16 cellular contexts compared by ENCODE assay signal in the genomic region with DNA sequence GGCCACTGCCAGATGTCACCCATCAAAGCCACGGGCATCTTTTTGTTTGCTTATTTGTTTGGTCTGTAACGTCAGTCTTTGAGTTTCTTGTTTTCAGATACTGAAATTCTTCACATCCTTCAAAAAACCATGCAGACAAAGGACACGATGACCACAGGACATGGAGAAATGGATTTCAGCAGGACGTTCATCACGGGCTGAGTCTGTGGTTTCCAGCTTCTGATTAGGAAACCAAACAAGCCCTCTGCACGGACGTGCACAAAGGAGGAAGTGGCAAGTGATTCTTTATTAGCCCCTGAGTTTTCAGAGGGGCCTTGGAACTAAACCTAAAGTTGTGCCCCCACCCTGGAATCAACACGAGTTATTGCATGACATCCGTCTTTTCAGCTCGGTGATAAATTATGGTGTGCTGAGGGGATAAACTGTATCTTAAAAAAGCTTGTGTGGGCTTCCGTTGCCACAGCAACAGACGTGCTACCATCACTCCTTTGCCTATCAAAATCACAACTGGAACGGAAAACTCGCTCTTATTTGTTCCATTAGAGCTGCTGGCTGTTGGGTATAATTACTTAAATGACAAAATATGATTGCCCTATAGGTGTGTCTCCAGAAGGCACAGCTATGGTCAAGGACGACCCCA.
A peak's percentile ranks its signal among the peaks of the same experiment; 100 is the strongest.
DNase-seq lines count a peak whose midpoint lies in the region; ATAC-seq and TF ChIP-seq lines count a peak whose summit lies in the region.
"Had no signal": no experiment of that assay in that cellular context is flagged by ENCODE, and none has a peak within 500 bp of the region (broad histone marks: within the 10 kb centered on the region; RNA-seq: fewer than 3 reads in every experiment).

No MANE protein-coding gene starts in this region.

- peak in 1 of 2 donors; percentile 33 for ATAC-seq in stimulated activated naive B cell treated with anti-CD40 and anti-IgM and Interleukin-4, amounts not matched to agents 10 μg/mL and 1 μg/mL and 100 μg/mL, for 72 hours (replicated peaks)
- ATAC-seq: T-helper 17 cell had no signal

- no peaks in the 10 kb centered on the region for H3K27me3 Mint-ChIP-seq in stimulated activated naive B cell treated with anti-CD40 and anti-IgM and Interleukin-4, amounts not matched to agents 10 μg/mL and 1 μg/mL and 100 μg/mL, for 72 hours
- H3K27me3 Mint-ChIP-seq: activated B cell treated with CpG ODN at 0.5 μM for 24 hours; activated naive CD8-positive, alpha-beta T cell treated with anti-CD3 and anti-CD28 coated beads for 36 hours; progenitor cell of endocrine pancreas; T-helper 17 cell had no signal

- peaks cover 0 to 8% of the 10 kb centered on the region in 2 donors for H3K4me1 Mint-ChIP-seq in stimulated activated naive B cell treated with anti-CD40 and anti-IgM and Interleukin-4, amounts not matched to agents 10 μg/mL and 1 μg/mL and 100 μg/mL, for 72 hours
- H3K4me1 Mint-ChIP-seq: activated B cell treated with CpG ODN at 0.5 μM for 24 hours; activated naive CD8-positive, alpha-beta T cell treated with anti-CD3 and anti-CD28 coated beads for 36 hours had no signal

- H3K9me3 Mint-ChIP-seq in stimulated activated naive B cell treated with anti-CD40 and anti-IgM and Interleukin-4, amounts not matched to agents 10 μg/mL and 1 μg/mL and 100 μg/mL, for 72 hours, result no peaks in the 10 kb centered on the region
- H3K9me3 Mint-ChIP-seq: activated B cell treated with CpG ODN at 0.5 μM for 24 hours; activated naive CD8-positive, alpha-beta T cell treated with anti-CD3 and anti-CD28 coated beads for 36 hours had no signal

- H3K36me3 Mint-ChIP-seq in stimulated activated naive B cell treated with anti-CD40 and anti-IgM and Interleukin-4, amounts not matched to agents 10 μg/mL and 1 μg/mL and 100 μg/mL, for 72 hours, result peaks cover 53 to 86% of the 10 kb centered on the region in 2 donors

- H3K27me3 ChIP-seq in dorsolateral prefrontal cortex, result no peaks in the 10 kb centered on the region
- H3K27me3 ChIP-seq: esophagus muscularis mucosa had no signal

- H3K4me3 ChIP-seq in dorsolateral prefrontal cortex, result no peak overlapping the region
- H3K4me3 ChIP-seq: esophagus muscularis mucosa, skin epidermis had no signal

- no peak overlapping the region for H3K4me3 Mint-ChIP-seq in stimulated activated naive B cell treated with anti-CD40 and anti-IgM and Interleukin-4, amounts not matched to agents 10 μg/mL and 1 μg/mL and 100 μg/mL, for 72 hours
- H3K4me3 Mint-ChIP-seq: activated B cell treated with CpG ODN at 0.5 μM for 24 hours; activated naive CD8-positive, alpha-beta T cell treated with anti-CD3 and anti-CD28 coated beads for 36 hours; T-helper 17 cell had no signal

- no peak for TF ChIP-seq CTCF in dorsolateral prefrontal cortex (IDR thresholded peaks at IDR 0.05 in 54 of 56, conservative IDR thresholded peaks at IDR 0.05 in 2 of 56; ENCODE audit: low read depth in 1 of 56, partially characterized antibody in 56 of 56)

- peak overlapping the region in 48 of 59 donors; percentile 1 to 79 (median 57) for H3K27ac ChIP-seq in dorsolateral prefrontal cortex
- H3K27ac ChIP-seq: esophagus muscularis mucosa, skin epidermis had no signal

- H3K27ac Mint-ChIP-seq in stimulated activated naive B cell treated with anti-CD40 and anti-IgM and Interleukin-4, amounts not matched to agents 10 μg/mL and 1 μg/mL and 100 μg/mL, for 72 hours, result peak overlapping the region; percentile 69
- H3K27ac Mint-ChIP-seq: activated B cell treated with CpG ODN at 0.5 μM for 24 hours; activated naive CD8-positive, alpha-beta T cell treated with anti-CD3 and anti-CD28 coated beads for 36 hours; progenitor cell of endocrine pancreas had no signal

- DNase-seq in Kasumi-1 (lab: John Stamatoyannopoulos, UW) (peak; percentile 58 to 65), OCI-M1 (lab: John Stamatoyannopoulos, UW) (peak; percentile 6), dorsolateral prefrontal cortex (no peak), activated gamma-delta T cell (lab: John Stamatoyannopoulos, UW) (no peak), HuH-7.5 (ENCODE audit: low spot score) (no peak), cerebellar cortex (ENCODE audit: low spot score) (no peak)
- no peak for DNase-seq in stimulated activated naive B cell treated with anti-CD40 and anti-IgM and Interleukin-4, amounts not matched to agents 10 μg/mL and 1 μg/mL and 100 μg/mL, for 72 hours
- DNase-seq: activated B cell treated with CpG ODN at 0.5 μM for 24 hours; activated naive CD8-positive, alpha-beta T cell treated with anti-CD3 and anti-CD28 coated beads for 36 hours; glutamatergic neuron; NCI-H146; stimulated activated CD4-positive, alpha-beta T cell treated with anti-CD3 and anti-CD28 coated beads, Interleukin-4, amount 100 ng/mL, for 24 hours; T-helper 17 cell had no signal

- intact Hi-C loops in dorsolateral prefrontal cortex (cut with DNase I), result loop anchor here in 1 of 2 donors (5.0 to 10.0 kb wide), 2 partner anchors 106 to 199 kb away; no protein-coding TSS in a partner anchor

Comparison
In these comparisons a context has a peak if more than half of its experiments do, and no peak if none do; other contexts are left out.
1. DNase-seq: peak in Kasumi-1 (2 of 2) and OCI-M1 (single experiment); none in dorsolateral prefrontal cortex (0 of 10), stimulated activated naive B cell treated with anti-CD40 and anti-IgM and Interleukin-4, amounts not matched to agents 10 μg/mL and 1 μg/mL and 100 μg/mL, for 72 hours (single experiment), activated gamma-delta T cell (single experiment), HuH-7.5 (single experiment) and cerebellar cortex (single experiment).